Comparison of ENCODE assay signal across 10 cellular contexts in the genomic region with DNA sequence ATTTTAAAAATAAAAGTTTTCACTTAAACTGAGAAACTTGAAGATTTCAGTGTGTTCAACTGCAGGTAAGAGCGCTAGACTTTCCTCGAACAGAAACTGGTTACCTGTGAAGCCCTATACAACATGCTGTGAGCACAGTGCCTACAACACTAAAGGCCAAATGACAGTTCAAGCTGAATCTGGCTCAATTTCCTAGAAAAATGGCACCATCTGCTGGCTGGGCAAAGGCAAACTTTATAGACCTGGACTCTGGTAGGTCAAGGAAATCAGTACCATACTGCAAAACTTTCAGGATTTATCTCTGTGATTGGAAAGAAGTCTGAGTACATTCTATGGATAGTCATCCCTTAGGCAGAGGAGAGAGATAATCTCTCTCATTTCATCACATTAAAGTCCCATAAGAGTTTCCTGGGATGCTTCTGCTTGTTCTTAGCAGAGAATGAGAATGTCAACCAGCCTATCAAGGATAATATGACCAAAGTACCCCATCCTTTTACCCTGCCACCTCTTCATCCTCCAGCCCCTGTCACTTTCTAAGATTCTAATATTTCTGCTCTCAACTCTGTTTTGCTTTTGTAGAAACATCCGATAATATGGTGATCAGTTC. TPM values are rescaled to one million over a fixed set of nuclear protein-coding genes. Genes with fewer than 3 reads are reported as not detected.
DNase-seq lines count a peak whose midpoint lies in the region; ATAC-seq and TF ChIP-seq lines count a peak whose summit lies in the region.
"Had no signal": no experiment of that assay in that cellular context is flagged by ENCODE, and none has a peak within 500 bp of the region (broad histone marks: within the 10 kb centered on the region; RNA-seq: fewer than 3 reads in every experiment).

No MANE protein-coding gene starts in this region.

- CTCF ChIA-PET in Caco-2 (lab: Charles Lee) = interaction anchor here (1.5 kb wide), 1 partner anchor 178 kb away, joined by 3 read pairs; no protein-coding TSS in a partner anchor

- H3K27ac Mint-ChIP-seq in Caco-2 (ENCODE audit: unreplicated experiment) = no peak overlapping the region
- H3K27ac Mint-ChIP-seq: IgD-negative memory B cell had no signal

- H2AFZ ChIP-seq in GM23248 = no peak overlapping the region

- H3K27ac ChIP-seq in GM23248 (no peak overlapping the region), liver (ENCODE audit: low read depth in 1 of 2, low read length in 2 of 2) (no peak overlapping the region)

- BruUV-seq in Caco-2 (replicated peaks; lab: Mats Ljungman, UMichigan) = no TSS peak

- WGBS in GM23248 (ENCODE audit: low coverage in 1 of 2, low lambda C conversion rate in 2 of 2, missing lambda C conversion rate in 2 of 2), 2 experiments = 48 to 52% methylated on average over 3 of the region's 3 CpGs
- 50% methylated on average over 3 of the region's 3 CpGs for WGBS in liver

- intact Hi-C loops in Caco-2 (cut with micrococcal nuclease; ENCODE audit: unreplicated experiment) = loop anchor here (1.0 to 5.0 kb wide), 3 partner anchors 95 to 226 kb away; no protein-coding TSS in a partner anchor

- no peaks in the 10 kb centered on the region for H3K27me3 Mint-ChIP-seq in Caco-2 (ENCODE audit: insufficient read depth, unreplicated experiment)

- H3K4me2 ChIP-seq in GM23248 (ENCODE audit: unreplicated experiment) = no peak overlapping the region

- ATAC-seq in HG03521 (IDR thresholded peaks at IDR 0.05; ENCODE audit: unreplicated experiment) (no peak), HG03442 (IDR thresholded peaks at IDR 0.05; ENCODE audit: unreplicated experiment) (no peak), HG02840 (IDR thresholded peaks at IDR 0.05; ENCODE audit: low FRiP score, unreplicated experiment) (no peak)

- H3K9me2 ChIP-seq in GM23248 (ENCODE audit: insufficient read depth) = no peaks in the 10 kb centered on the region

- H3F3A ChIP-seq in GM23248 (ENCODE audit: insufficient read depth) = no peaks in the 10 kb centered on the region

- no peaks in the 10 kb centered on the region for H3K36me3 ChIP-seq in Caco-2 (ENCODE audit: control insufficient read depth, insufficient read depth, low read length)
- no peaks in the 10 kb centered on the region for H3K36me3 ChIP-seq in GM23248 (ENCODE audit: low read depth)
- H3K36me3 ChIP-seq in liver (ENCODE audit: control insufficient read depth in 4 of 4, insufficient read depth in 3 of 4, low read depth in 1 of 4, low read length in 3 of 4) = no peaks in the 10 kb centered on the region

- no peaks in the 10 kb centered on the region for H3K9me3 ChIP-seq in Caco-2
- H3K9me3 ChIP-seq in GM23248 (ENCODE audit: low read depth) = no peaks in the 10 kb centered on the region
- H3K9me3 ChIP-seq in liver (ENCODE audit: control insufficient read depth in 4 of 4, low read length in 3 of 4) = no peaks in the 10 kb centered on the region

- POLR2A ChIA-PET in Caco-2 (lab: Charles Lee) = no interaction called here

- no peaks in the 10 kb centered on the region for H3K36me3 Mint-ChIP-seq in Caco-2 (ENCODE audit: insufficient read depth, unreplicated experiment)
- H3K36me3 Mint-ChIP-seq: IgD-negative memory B cell had no signal

- peak; percentile 62 to 69 for TF ChIP-seq RAD21 in liver (IDR thresholded peaks at IDR 0.05)

- no peaks in the 10 kb centered on the region for H3K4me1 ChIP-seq in Caco-2
- H3K4me1 ChIP-seq in GM23248 (ENCODE audit: insufficient read depth) = no peaks in the 10 kb centered on the region
- H3K4me1 ChIP-seq in liver (ENCODE audit: control insufficient read depth in 4 of 4, insufficient read depth in 4 of 4, low read length in 3 of 4) = no peaks in the 10 kb centered on the region

- H3K27me3 ChIP-seq in Caco-2 (replicated peaks; ENCODE audit: control insufficient read depth, insufficient read depth, low read length) = no peaks in the 10 kb centered on the region
- H3K27me3 ChIP-seq in GM23248 (replicated peaks; ENCODE audit: insufficient read depth) = peaks cover 12% of the 10 kb centered on the region; the same call in 1 of the 2 replicates
- H3K27me3 ChIP-seq in liver (ENCODE audit: control insufficient read depth in 4 of 4, insufficient read depth in 4 of 4, low read length in 3 of 4) = peaks cover 0 to 5% (median 0%) of the 10 kb centered on the region in 4 donors

- H3K9ac ChIP-seq in GM23248 = no peak overlapping the region
- H3K9ac ChIP-seq in liver (ENCODE audit: low read depth in 1 of 2, low read length in 2 of 2) = no peak overlapping the region

- DNase-seq in Caco-2 (peak; percentile 23 to 25), GM23248 (peak; percentile 65), NCI-H226 (peak; percentile 37), T47D (ENCODE audit: low read depth in 1 of 2, low spot score in 1 of 2) (peak; percentile 26 to 63)

- H3K4me3 Mint-ChIP-seq in Caco-2 (ENCODE audit: unreplicated experiment) = no peak overlapping the region
- H3K4me3 Mint-ChIP-seq: IgD-negative memory B cell had no signal

- no peaks in the 10 kb centered on the region for H3K9me3 Mint-ChIP-seq in Caco-2 (ENCODE audit: unreplicated experiment)
- H3K9me3 Mint-ChIP-seq: IgD-negative memory B cell had no signal

- TF ChIP-seq CTCF in Caco-2 (IDR thresholded peaks at IDR 0.05; ENCODE audit: insufficient read depth in 1 of 2, low read depth in 1 of 2, low read length in 1 of 2, severe bottlenecking in 1 of 2, unreplicated experiment in 1 of 2) (no peak), liver (IDR thresholded peaks at IDR 0.05; ENCODE audit: low read depth, low read length, missing input control) (peak; percentile 39)

- no peaks in the 10 kb centered on the region for H3K4me1 Mint-ChIP-seq in Caco-2 (ENCODE audit: low read depth, unreplicated experiment)
- H3K4me1 Mint-ChIP-seq: IgD-negative memory B cell had no signal

- H3K4me3 ChIP-seq in Caco-2 (ENCODE audit: low read depth, low read length) (no peak overlapping the region), GM23248 (no peak overlapping the region), liver (ENCODE audit: low read depth in 1 of 3, low read length in 3 of 3) (no peak overlapping the region)

- no peaks in the 10 kb centered on the region for H4K20me1 ChIP-seq in GM23248 (ENCODE audit: insufficient read depth)

- in situ Hi-C loops in GM23248 (cut with MboI) (loop anchor here (25.0 kb wide), 1 partner anchor 200 kb away; no protein-coding TSS in a partner anchor), T47D (cut with HindIII; ENCODE audit: low pct_unique_long_range_greater_than_20kb, low sequenced_read_pairs) (no loop called here)

- H3K79me2 ChIP-seq in GM23248 (ENCODE audit: insufficient read depth) = no peaks in the 10 kb centered on the region

TF ChIP-seq in liver, 16 proteins besides CTCF, POLR2A, EP300 and RAD21:
- TF ChIP-seq JUND (IDR thresholded peaks at IDR 0.05) (no peak), NR2F2 (IDR thresholded peaks at IDR 0.05) (no peak), YY1 (IDR thresholded peaks at IDR 0.05) (no peak), RXRA (IDR thresholded peaks at IDR 0.05) (no peak), FOXA1 (IDR thresholded peaks at IDR 0.05) (no peak), TAF1 (conservative IDR thresholded peaks at IDR 0.05) (no peak), FOXA2 (IDR thresholded peaks at IDR 0.05) (no peak)
- TF ChIP-seq, protein P1, sequence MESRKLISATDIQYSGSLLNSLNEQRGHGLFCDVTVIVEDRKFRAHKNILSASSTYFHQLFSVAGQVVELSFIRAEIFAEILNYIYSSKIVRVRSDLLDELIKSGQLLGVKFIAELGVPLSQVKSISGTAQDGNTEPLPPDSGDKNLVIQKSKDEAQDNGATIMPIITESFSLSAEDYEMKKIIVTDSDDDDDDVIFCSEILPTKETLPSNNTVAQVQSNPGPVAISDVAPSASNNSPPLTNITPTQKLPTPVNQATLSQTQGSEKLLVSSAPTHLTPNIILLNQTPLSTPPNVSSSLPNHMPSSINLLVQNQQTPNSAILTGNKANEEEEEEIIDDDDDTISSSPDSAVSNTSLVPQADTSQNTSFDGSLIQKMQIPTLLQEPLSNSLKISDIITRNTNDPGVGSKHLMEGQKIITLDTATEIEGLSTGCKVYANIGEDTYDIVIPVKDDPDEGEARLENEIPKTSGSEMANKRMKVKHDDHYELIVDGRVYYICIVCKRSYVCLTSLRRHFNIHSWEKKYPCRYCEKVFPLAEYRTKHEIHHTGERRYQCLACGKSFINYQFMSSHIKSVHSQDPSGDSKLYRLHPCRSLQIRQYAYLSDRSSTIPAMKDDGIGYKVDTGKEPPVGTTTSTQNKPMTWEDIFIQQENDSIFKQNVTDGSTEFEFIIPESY (IDR thresholded peaks at IDR 0.05) = no peak

RNA-seq across cellular contexts. Expression of gene FOXB2, which starts 31.8 kb away (rescaled TPM):
- total RNA-seq in Caco-2 (2022) = not detected in 2 replicates
- total RNA-seq in GM23248 (2014; rRNA removed; shearing (Covaris generic)) = not detected in 2 replicates
- not detected in 2 replicates for polyA plus RNA-seq in GM23248 (2016; fragmentation: Nextera tagmentation; extraction: Ambion mirVana)
- total RNA-seq in liver = not detected
- not detected for polyA plus RNA-seq in liver
- total RNA-seq: mononuclear cell had no signal
- polyA plus RNA-seq: IgD-negative memory B cell had no signal
